ENCODE assay signal across 13 cellular contexts in genomic region chr10:44913312-44914079, GRCh38. TPM values are rescaled to one million over a fixed set of nuclear protein-coding genes. Genes with fewer than 3 reads are reported as not detected.
DNase-seq lines count a peak whose midpoint lies in the region; ATAC-seq, FAIRE-seq and TF ChIP-seq lines count a peak whose summit lies in the region.
"Had no signal": no experiment of that assay in that cellular context is flagged by ENCODE, and none has a peak within 500 bp of the region (broad histone marks: within the 10 kb centered on the region; RNA-seq: fewer than 3 reads in every experiment).

No MANE protein-coding gene starts in this region.

- no peaks in the 10 kb centered on the region for H3K36me3 Mint-ChIP-seq in activated CD4-positive, alpha-beta T cell treated with anti-CD3 and anti-CD28 coated beads, Interleukin-2, amount 10 ng/mL, durations not matched to agents 24 days and 14 days (ENCODE audit: low read depth)

- TF ChIP-seq EP300 in GM12878 (IDR thresholded peaks at IDR 0.05; ENCODE audit: borderline replicate concordance in 1 of 2, control insufficient read depth in 1 of 2, low read depth in 2 of 2, low read length in 2 of 2): no peak

- H3K4me2 ChIP-seq in GM12878 (ENCODE audit: control insufficient read depth, insufficient read depth) (no peak overlapping the region), smooth muscle cell (peak overlapping the region; percentile 57), osteoblast (ENCODE audit: insufficient read depth, low read length) (no peak overlapping the region)

- peaks cover 15% of the 10 kb centered on the region for H3K27me3 Mint-ChIP-seq in activated CD4-positive, alpha-beta T cell treated with anti-CD3 and anti-CD28 coated beads, Interleukin-2, amount 10 ng/mL, durations not matched to agents 24 days and 14 days

- H3K9ac ChIP-seq in GM12878 (ENCODE audit: control insufficient read depth, insufficient read depth, low read length) (no peak overlapping the region), smooth muscle cell (ENCODE audit: low read depth) (no peak overlapping the region)

- SMC1A ChIA-PET in GM12878 (lab: Charles Lee; ENCODE audit: uncharacterized antibody, unreplicated experiment): interaction anchor here (1.1 kb wide), 1 partner anchor 31 kb away, joined by 4 read pairs; no protein-coding TSS in a partner anchor

- FAIRE-seq in GM12878 (lab: Jason Lieb, UNC): no peak
- FAIRE-seq: endometrium had no signal

- no peaks in the 10 kb centered on the region for H3F3A ChIP-seq in smooth muscle cell (ENCODE audit: low read depth)

- peak overlapping the region; percentile 78 for H3K27ac Mint-ChIP-seq in activated CD4-positive, alpha-beta T cell treated with anti-CD3 and anti-CD28 coated beads, Interleukin-2, amount 10 ng/mL, durations not matched to agents 24 days and 14 days
- H3K27ac Mint-ChIP-seq: activated B cell treated with CpG ODN at 0.5 μM for 24 hours had no signal

- CTCF ChIA-PET in GM12878 (lab: Yijun Ruan, JAX): interaction anchor here (1.2 kb wide), 1 partner anchor 12 kb away, joined by 3 read pairs; no protein-coding TSS in a partner anchor

- POLR2A ChIA-PET in GM12878 (lab: Charles Lee): no interaction called here

- no peak for TF ChIP-seq POLR2A in GM12878 (IDR thresholded peaks at IDR 0.05; ENCODE audit: low read depth, low read length)

- H3K9me3 ChIP-seq in GM12878 (replicated peaks; ENCODE audit: control insufficient read depth, insufficient read depth, low read length) (no peaks in the 10 kb centered on the region; the same call in 2 of the 3 replicates), smooth muscle cell (replicated peaks; ENCODE audit: low read depth) (no peaks in the 10 kb centered on the region), osteoblast (ENCODE audit: low read depth, low read length) (no peaks in the 10 kb centered on the region)

- H3K4me3 Mint-ChIP-seq in activated CD4-positive, alpha-beta T cell treated with anti-CD3 and anti-CD28 coated beads, Interleukin-2, amount 10 ng/mL, durations not matched to agents 24 days and 14 days: peak overlapping the region; percentile 53
- H3K4me3 Mint-ChIP-seq: activated B cell treated with CpG ODN at 0.5 μM for 24 hours had no signal

- no peaks in the 10 kb centered on the region for H4K20me1 ChIP-seq in GM12878 (ENCODE audit: control insufficient read depth, insufficient read depth)
- H4K20me1 ChIP-seq in smooth muscle cell (ENCODE audit: low read depth): no peaks in the 10 kb centered on the region
- H4K20me1 ChIP-seq in osteoblast (ENCODE audit: insufficient read depth, low read length): no peaks in the 10 kb centered on the region

- BruUV-seq in GM12878 (replicated peaks; lab: Mats Ljungman, UMichigan): no TSS peak

- no peak for TF ChIP-seq CTCF in GM12878 (IDR thresholded peaks at IDR 0.05 in 2 of 3, conservative IDR thresholded peaks at IDR 0.05 in 1 of 3; ENCODE audit: control insufficient read depth in 2 of 3, extremely low read depth in 1 of 3, insufficient read depth in 1 of 3, low read depth in 3 of 3, low read length in 3 of 3)
- TF ChIP-seq CTCF in smooth muscle cell (IDR thresholded peaks at IDR 0.05; ENCODE audit: borderline replicate concordance, insufficient read depth, poor library complexity, severe bottlenecking): no peak
- no peak for TF ChIP-seq CTCF in osteoblast (IDR thresholded peaks at IDR 0.05; ENCODE audit: extremely low read depth, low read depth, low read length)

- H3K79me2 ChIP-seq in GM12878 (ENCODE audit: control insufficient read depth, insufficient read depth, low read length) (no peaks in the 10 kb centered on the region), smooth muscle cell (ENCODE audit: low read depth) (no peaks in the 10 kb centered on the region), osteoblast (ENCODE audit: insufficient read depth, low read length) (no peaks in the 10 kb centered on the region)

- peaks cover 13% of the 10 kb centered on the region for H3K9me3 Mint-ChIP-seq in activated CD4-positive, alpha-beta T cell treated with anti-CD3 and anti-CD28 coated beads, Interleukin-2, amount 10 ng/mL, durations not matched to agents 24 days and 14 days

- H3K36me3 ChIP-seq in GM12878 (ENCODE audit: control insufficient read depth in 2 of 2, insufficient read depth in 2 of 2, low read length in 1 of 2) (no peaks in the 10 kb centered on the region), smooth muscle cell (ENCODE audit: low read depth) (no peaks in the 10 kb centered on the region), osteoblast (ENCODE audit: insufficient read depth, low read length) (no peaks in the 10 kb centered on the region)

- no peak for TF ChIP-seq RAD21 in GM12878 (IDR thresholded peaks at IDR 0.05; ENCODE audit: insufficient read depth, low read depth, low read length)

- H3K4me1 ChIP-seq in GM12878 (ENCODE audit: control insufficient read depth, insufficient read depth, low read length) (peaks cover 5% of the 10 kb centered on the region; the same call in 1 of the 2 replicates), smooth muscle cell (ENCODE audit: low read depth) (peaks cover 6% of the 10 kb centered on the region), osteoblast (ENCODE audit: insufficient read depth, low read length) (no peaks in the 10 kb centered on the region)

- peaks cover 11% of the 10 kb centered on the region for H3K4me1 Mint-ChIP-seq in activated CD4-positive, alpha-beta T cell treated with anti-CD3 and anti-CD28 coated beads, Interleukin-2, amount 10 ng/mL, durations not matched to agents 24 days and 14 days

- no peak overlapping the region for H3K27ac ChIP-seq in GM12878 (ENCODE audit: control insufficient read depth, insufficient read depth)
- no peak overlapping the region for H3K27ac ChIP-seq in smooth muscle cell (ENCODE audit: low read depth)
- H3K27ac ChIP-seq in osteoblast (ENCODE audit: low read depth, low read length): no peak overlapping the region

- no peak overlapping the region for H3K4me3 ChIP-seq in GM12878
- no peak overlapping the region for H3K4me3 ChIP-seq in smooth muscle cell
- no peak overlapping the region for H3K4me3 ChIP-seq in osteoblast (ENCODE audit: insufficient read depth, low read length)

- in situ Hi-C loops in GM12878 (cut with MboI): no loop called here

- intact Hi-C loops in activated CD4-positive, alpha-beta T cell treated with anti-CD3 and anti-CD28 coated beads, Interleukin-2, amount 10 ng/mL, durations not matched to agents 24 days and 14 days (cut with micrococcal nuclease): no loop called here
- intact Hi-C loops in GM12878 (cut with micrococcal nuclease; ENCODE audit: unreplicated experiment): no loop called here

- ATAC-seq in GM12878 (no peak; the same call in 2 of the 3 replicates), HG03039 (IDR thresholded peaks at IDR 0.05; ENCODE audit: unreplicated experiment) (no peak)

- H3K27me3 ChIP-seq in GM12878 (replicated peaks in 1 of 2; ENCODE audit: control insufficient read depth in 2 of 2, insufficient read depth in 2 of 2, low read length in 1 of 2) (peaks cover 0 to 3% of the 10 kb centered on the region in 2 experiments; a peak in 1 of 4 replicates), smooth muscle cell (ENCODE audit: low read depth) (no peaks in the 10 kb centered on the region), osteoblast (ENCODE audit: insufficient read depth, low read length) (peaks cover 26% of the 10 kb centered on the region)

- WGBS in GM12878 (ENCODE audit: insufficient coverage, insufficient replicate concordance, low lambda C conversion rate, missing lambda C conversion rate): 47% methylated on average over 14 of the region's 14 CpGs
- WGBS in smooth muscle cell (ENCODE audit: low lambda C conversion rate): 38% methylated on average over 14 of the region's 14 CpGs

- RAD21 ChIA-PET in GM12878 (lab: Charles Lee; ENCODE audit: unreplicated experiment): no interaction called here

- DNase-seq in activated CD4-positive, alpha-beta T cell treated with anti-CD3 and anti-CD28 coated beads, Interleukin-2, amount 10 ng/mL, durations not matched to agents 24 days and 14 days: peak; percentile 68
- no peak for DNase-seq in activated CD4-positive, alpha-beta T cell treated with anti-CD3 and anti-CD28 coated beads, Interleukin-2, amount 50 U/mL, for 4 hours
- peak; percentile 87 to 88 for DNase-seq in NOMO-1 (lab: John Stamatoyannopoulos, UW; ENCODE audit: unreplicated experiment in 2 of 2)
- DNase-seq in GM12878 (ENCODE audit: low read depth, low spot score): no peak
- DNase-seq in smooth muscle cell (lab: John Stamatoyannopoulos, UW; ENCODE audit: unreplicated experiment): no peak
- no peak for DNase-seq in NCI-H146 treated with DMSO at 0.1 percent for 48 hours (lab: John Stamatoyannopoulos, UW; ENCODE audit: unreplicated experiment)
- no peak for DNase-seq in osteoblast (ENCODE audit: insufficient read length, low spot score, missing footprints)
- DNase-seq: activated B cell treated with CpG ODN at 0.5 μM for 24 hours, NCI-H2029 treated with DMSO at 0.1 percent for 48 hours had no signal

- H2AFZ ChIP-seq in GM12878 (ENCODE audit: control insufficient read depth, low read depth, low read length) (peak overlapping the region; percentile 37), smooth muscle cell (ENCODE audit: low read depth) (no peak overlapping the region), osteoblast (ENCODE audit: low read length) (no peak overlapping the region)

RNA-seq across cellular contexts. Expression of gene TMEM72, which starts 2.4 kb away (rescaled TPM):
- total RNA-seq in activated CD4-positive, alpha-beta T cell treated with anti-CD3 and anti-CD28 coated beads, Interleukin-2, amount 10 ng/mL, durations not matched to agents 24 days and 14 days: not detected in 2 replicates
- not detected in 2 replicates for total RNA-seq in GM12878 (2013; cell fraction: nucleolus; rRNA removed)
- total RNA-seq in GM12878 (2014; rRNA removed) (not detected in 2 replicates), GM12878 (2014; rRNA removed; fragmentation: Illumina TruSeq; extraction: Trizol) (not detected in 2 replicates), GM12878 (2021) (not detected in 2 replicates), smooth muscle cell (not detected in 2 replicates), osteoblast (not detected in 2 replicates)
- not detected for polyA plus RNA-seq in GM12878 (2011; ENCODE audit: low read depth)
- polyA plus RNA-seq in GM12878 (2011; rRNA removed) (0.07 and 0.12 TPM in 2 replicates), GM12878 (2014; fragmentation: Illumina TruSeq; extraction: Trizol) (not detected in 2 replicates), GM12878 (2014; fragmentation: Nextera tagmentation; extraction: Ambion mirVana) (not detected), GM12878 (2014; rRNA removed) (not detected in 2 replicates), GM12878 (2016; fragmentation: Nextera tagmentation; extraction: Ambion mirVana) (not detected), smooth muscle cell (not detected in 2 replicates)
- 0.21 and 0.32 TPM in 2 replicates for polyA plus RNA-seq in GM12878 (2011; cell fraction: cytosol; rRNA removed)
- 0.28 and 0.42 TPM in 2 replicates for polyA plus RNA-seq in GM12878 (2011; cell fraction: nucleus; rRNA removed)
- 0.08 TPM in 1 of 2 replicates, not detected in the other for polyA plus RNA-seq in GM12878 (2012)
- 0.29 and 0.41 TPM in 2 replicates for polyA minus RNA-seq in GM12878 (2011; rRNA and poly(A)+ RNA removed)
- not detected in 2 replicates for polyA minus RNA-seq in GM12878 (2011; cell fraction: cytosol; rRNA and poly(A)+ RNA removed)
- polyA minus RNA-seq in GM12878 (2011; cell fraction: nucleus; rRNA and poly(A)+ RNA removed): 0.12 TPM in 1 of 2 replicates, not detected in the other
- total RNA-seq: activated B cell treated with CpG ODN at 0.5 μM for 24 hours, mesenteric fat pad had no signal
- polyA plus RNA-seq: AG04450 had no signal

RNA-seq across cellular contexts. Expression of gene RASSF4, which starts 46.1 kb away (rescaled TPM):
- 1.3 and 1.5 TPM in 2 replicates for total RNA-seq in activated CD4-positive, alpha-beta T cell treated with anti-CD3 and anti-CD28 coated beads, Interleukin-2, amount 10 ng/mL, durations not matched to agents 24 days and 14 days
- total RNA-seq in GM12878 (2013; cell fraction: nucleolus; rRNA removed): 175 and 194 TPM in 2 replicates
- total RNA-seq in GM12878 (2014; rRNA removed) (15.6 and 16.5 TPM in 2 replicates), GM12878 (2014; rRNA removed; fragmentation: Illumina TruSeq; extraction: Trizol) (10.9 and 11.9 TPM in 2 replicates), GM12878 (2021) (20.0 and 21.1 TPM in 2 replicates), smooth muscle cell (6.5 and 8.3 TPM in 2 replicates), osteoblast (2.9 and 4.0 TPM in 2 replicates)
- 9.8 TPM for polyA plus RNA-seq in GM12878 (2011; ENCODE audit: low read depth)
- polyA plus RNA-seq in GM12878 (2011; rRNA removed) (50.8 and 71.1 TPM in 2 replicates), GM12878 (2014; fragmentation: Illumina TruSeq; extraction: Trizol) (6.3 and 10.7 TPM in 2 replicates), GM12878 (2014; fragmentation: Nextera tagmentation; extraction: Ambion mirVana) (1 to 10 TPM; 3.7 to 4.0 TPM), GM12878 (2014; rRNA removed) (17.1 and 19.4 TPM in 2 replicates), GM12878 (2016; fragmentation: Nextera tagmentation; extraction: Ambion mirVana) (10 to 100 TPM; 17.1 to 19.1 TPM), smooth muscle cell (13.0 and 14.8 TPM in 2 replicates)
- polyA plus RNA-seq in GM12878 (2011; cell fraction: cytosol; rRNA removed): 55.8 and 83.7 TPM in 2 replicates
- 307 and 389 TPM in 2 replicates for polyA plus RNA-seq in GM12878 (2011; cell fraction: nucleus; rRNA removed)
- 16.9 and 18.3 TPM in 2 replicates for polyA plus RNA-seq in GM12878 (2012)
- 45.6 and 75.7 TPM in 2 replicates for polyA minus RNA-seq in GM12878 (2011; rRNA and poly(A)+ RNA removed)
- polyA minus RNA-seq in GM12878 (2011; cell fraction: cytosol; rRNA and poly(A)+ RNA removed): 17.1 and 19.4 TPM in 2 replicates
- 66.4 and 98.8 TPM in 2 replicates for polyA minus RNA-seq in GM12878 (2011; cell fraction: nucleus; rRNA and poly(A)+ RNA removed)

Comparison
In these comparisons a context has a peak if more than half of its experiments do, and no peak if none do; other contexts are left out.
1. DNase-seq: peak in activated CD4-positive, alpha-beta T cell treated with anti-CD3 and anti-CD28 coated beads, Interleukin-2, amount 10 ng/mL, durations not matched to agents 24 days and 14 days (single experiment) and NOMO-1 (2 of 2); none in activated CD4-positive, alpha-beta T cell treated with anti-CD3 and anti-CD28 coated beads, Interleukin-2, amount 50 U/mL, for 4 hours (0 of 2), GM12878 (single experiment), smooth muscle cell (single experiment), NCI-H146 treated with DMSO at 0.1 percent for 48 hours (single experiment) and osteoblast (single experiment).